ENCODE assay signal across 20 cellular contexts in the genomic region with DNA sequence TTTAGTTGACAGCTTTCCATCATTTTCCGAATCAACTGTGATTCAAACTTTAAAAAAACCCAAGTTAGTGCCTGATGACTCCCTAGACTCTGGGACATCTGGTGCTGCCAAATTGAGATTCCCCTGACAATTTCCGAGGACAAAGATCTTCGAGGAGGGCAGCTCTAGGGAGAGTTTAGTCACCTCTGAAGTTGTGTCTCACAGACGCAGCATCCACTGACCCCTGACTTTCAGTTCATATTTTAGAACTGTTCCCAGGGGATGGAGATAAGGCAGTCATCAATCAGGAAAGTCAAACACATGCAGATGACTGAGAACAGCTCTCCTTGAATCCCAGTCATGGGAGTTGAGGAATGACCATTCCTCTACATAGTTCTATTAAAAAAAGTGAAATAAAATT.
DNase-seq lines count a peak whose midpoint lies in the region; ATAC-seq, FAIRE-seq and TF ChIP-seq lines count a peak whose summit lies in the region.
"Had no signal": no experiment of that assay in that cellular context is flagged by ENCODE, and none has a peak within 500 bp of the region (broad histone marks: within the 10 kb centered on the region; RNA-seq: fewer than 3 reads in every experiment).

No MANE protein-coding gene starts in this region.

- H3K4ac ChIP-seq in H1 (replicated peaks; ENCODE audit: insufficient read length, low read depth, low read length) (no peak overlapping the region), mesenchymal stem cell (ENCODE audit: low read depth in 1 of 2, low read length in 2 of 2) (no peak overlapping the region)

- H3K9ac ChIP-seq in H1 (replicated peaks in 1 of 4; ENCODE audit: extremely low read depth in 1 of 4, low read depth in 3 of 4, low read length in 3 of 4) (no peak overlapping the region), mesenchymal stem cell (ENCODE audit: low read length) (no peak overlapping the region)

- H4K91ac ChIP-seq in H1 (replicated peaks; ENCODE audit: insufficient read length, low read length) (no peak overlapping the region), mesenchymal stem cell (ENCODE audit: low read length) (no peak overlapping the region)

- H3K79me1 ChIP-seq in H1 (ENCODE audit: low read depth, low read length) (no peaks in the 10 kb centered on the region), mesenchymal stem cell (replicated peaks; ENCODE audit: low read length, poor library complexity, severe bottlenecking) (no peaks in the 10 kb centered on the region)

- H2AFZ ChIP-seq in ACC112 (ENCODE audit: low read length, unreplicated experiment), result peak overlapping the region; percentile 56
- peak overlapping the region; percentile 20; the same call in 1 of the 2 replicates for H2AFZ ChIP-seq in GM23338
- H2AFZ ChIP-seq in H1 (ENCODE audit: low read length), result 0 out of 2 replicates have a peak overlapping the region, but pooled peaks have one; percentile 28
- H2AFZ ChIP-seq in mesenchymal stem cell (ENCODE audit: low read depth, low read length), result no peak overlapping the region
- no peak overlapping the region for H2AFZ ChIP-seq in OCI-LY7 (ENCODE audit: low read length)

- no peak overlapping the region for H3K4me3 Mint-ChIP-seq in GM23338
- H3K4me3 Mint-ChIP-seq: B cell; CD14-positive monocyte; CD8-positive, alpha-beta T cell had no signal

- H3K27ac ChIP-seq in ACC112 (ENCODE audit: low read depth, low read length), result peak overlapping the region; percentile 50; the same call in 1 of the 2 replicates
- no peak overlapping the region for H3K27ac ChIP-seq in GM23338 (ENCODE audit: low read depth)
- H3K27ac ChIP-seq in H1 (ENCODE audit: low read depth, low read length), result no peak overlapping the region
- no peak overlapping the region for H3K27ac ChIP-seq in mesenchymal stem cell (ENCODE audit: low read length, poor library complexity, severe bottlenecking)
- H3K27ac ChIP-seq in OCI-LY7 (ENCODE audit: low read depth, low read length, poor library complexity, severe bottlenecking), result no peak overlapping the region

- H3F3A ChIP-seq in GM23338 (replicated peaks; ENCODE audit: low read depth), result no peaks in the 10 kb centered on the region

- no peaks in the 10 kb centered on the region for H3K4me1 Mint-ChIP-seq in GM23338
- H3K4me1 Mint-ChIP-seq: B cell, CD14-positive monocyte had no signal

- H2BK5ac ChIP-seq in H1 (ENCODE audit: low read depth, low read length), result no peak overlapping the region
- H2BK5ac ChIP-seq in mesenchymal stem cell (ENCODE audit: low read depth, low read length, poor library complexity, severe bottlenecking), result no peak overlapping the region

- no TSS peak for BruUV-seq in OCI-LY7 (replicated peaks; lab: Mats Ljungman, UMichigan)

- CTCF ChIA-PET in H1 (lab: Charles Lee; ENCODE audit: partially characterized antibody) (interaction anchor here (0.7 to 2.6 kb wide), 12 partner anchors 8 to 1010 kb away, joined by 3 to 11 read pairs (median 4); no protein-coding TSS in a partner anchor), OCI-LY7 (lab: Charles Lee; ENCODE audit: unreplicated experiment) (no interaction called here)

- no peak for TF ChIP-seq POLR2A in H1 (IDR thresholded peaks at IDR 0.05; ENCODE audit: control extremely low read depth in 1 of 2, low read depth in 2 of 2, low read length in 2 of 2)

- TF ChIP-seq CTCF in GM23338 (conservative IDR thresholded peaks at IDR 0.05; ENCODE audit: low read depth in 2 of 2) (no peak), H1 (IDR thresholded peaks at IDR 0.05; ENCODE audit: control extremely low read depth in 1 of 3, insufficient read depth in 1 of 3, low read depth in 1 of 3, low read length in 3 of 3) (no peak), OCI-LY7 (conservative IDR thresholded peaks at IDR 0.05; ENCODE audit: low read length) (no peak)

- no peak overlapping the region for H2BK15ac ChIP-seq in H1 (ENCODE audit: low read length)
- H2BK15ac ChIP-seq in mesenchymal stem cell (ENCODE audit: low read depth, poor library complexity, severe bottlenecking), result no peak overlapping the region

- TF ChIP-seq EP300 in H1 (IDR thresholded peaks at IDR 0.05; ENCODE audit: borderline replicate concordance in 1 of 2, low read depth in 2 of 2, low read length in 2 of 2), result no peak

- H3K9me2 ChIP-seq in GM23338 (ENCODE audit: insufficient read depth), result no peaks in the 10 kb centered on the region
- H3K9me2 ChIP-seq in OCI-LY7 (ENCODE audit: insufficient read depth, low read length), result no peaks in the 10 kb centered on the region

- H2BK20ac ChIP-seq in H1 (ENCODE audit: low read length), result no peak overlapping the region

- H3K4me2 ChIP-seq in GM23338 (no peak overlapping the region), H1 (ENCODE audit: insufficient read depth in 1 of 2, low read depth in 2 of 2, low read length in 2 of 2) (no peak overlapping the region), mesenchymal stem cell (ENCODE audit: low read length, poor library complexity, severe bottlenecking) (peak overlapping the region; percentile 39), OCI-LY7 (ENCODE audit: low read length) (no peak overlapping the region)

- H4K8ac ChIP-seq in H1 (ENCODE audit: extremely low read depth, insufficient read depth, low read length) (no peak overlapping the region), mesenchymal stem cell (ENCODE audit: low read length) (no peak overlapping the region)

- TF ChIP-seq RAD21 in H1 (IDR thresholded peaks at IDR 0.05 in 1 of 2, conservative IDR thresholded peaks at IDR 0.05 in 1 of 2; ENCODE audit: low read depth in 2 of 2, low read length in 2 of 2), result no peak

- H4K20me1 ChIP-seq in GM23338 (replicated peaks; ENCODE audit: insufficient read depth), result no peaks in the 10 kb centered on the region
- H4K20me1 ChIP-seq in H1 (replicated peaks in 1 of 2; ENCODE audit: control insufficient read depth in 1 of 2, insufficient read depth in 2 of 2, low read length in 2 of 2), result no peaks in the 10 kb centered on the region
- H4K20me1 ChIP-seq in OCI-LY7 (ENCODE audit: insufficient read depth, low read length), result no peaks in the 10 kb centered on the region

- H3K9me3 Mint-ChIP-seq in GM23338, result no peaks in the 10 kb centered on the region

- no peak overlapping the region for H4K5ac ChIP-seq in H1 (ENCODE audit: insufficient read length, low read depth, low read length)

- H3K4me1 ChIP-seq in ACC112 (ENCODE audit: control insufficient read depth, insufficient read depth, low read length, unreplicated experiment) (peaks cover 35% of the 10 kb centered on the region), GM23338 (ENCODE audit: insufficient read depth) (no peaks in the 10 kb centered on the region), H1 (replicated peaks in 1 of 4; ENCODE audit: control insufficient read depth in 3 of 4, insufficient read depth in 4 of 4, low read length in 3 of 4) (no peaks in the 10 kb centered on the region), mesenchymal stem cell (ENCODE audit: control insufficient read depth, insufficient read depth, low read depth, low read length) (peaks cover 5% of the 10 kb centered on the region), OCI-LY7 (ENCODE audit: insufficient read depth, low read length, poor library complexity, severe bottlenecking) (no peaks in the 10 kb centered on the region)

- H2BK12ac ChIP-seq in H1 (ENCODE audit: low read depth, low read length) (no peak overlapping the region), mesenchymal stem cell (ENCODE audit: low read length in 2 of 2) (no peak overlapping the region)

- H3K36me3 Mint-ChIP-seq in GM23338 (ENCODE audit: low read depth), result no peaks in the 10 kb centered on the region
- H3K36me3 Mint-ChIP-seq: CD14-positive monocyte; CD8-positive, alpha-beta T cell had no signal

- DNase-seq in GM23338 (ENCODE audit: low spot score) (no peak), H1 (ENCODE audit: low read depth in 1 of 2, low spot score in 2 of 2) (no peak), mesenchymal stem cell (peak; percentile 37), OCI-LY7 (ENCODE audit: low spot score) (no peak), midbrain (lab: John Stamatoyannopoulos, UW) (no peak), GF-D8 (lab: John Stamatoyannopoulos, UW) (no peak)
- DNase-seq: 8988T; ACHN; CD8-positive, alpha-beta T cell; COR-L47; DMS153; DMS79 treated with DMSO at 0.1 percent for 48 hours; GDM1; H7 had no signal

- no peak for FAIRE-seq in H1 (lab: Jason Lieb, UNC)
- FAIRE-seq: D721Med, GM19239 had no signal

- H2AK5ac ChIP-seq in H1 (ENCODE audit: low read depth, low read length), result no peak overlapping the region
- no peak overlapping the region for H2AK5ac ChIP-seq in mesenchymal stem cell (ENCODE audit: low read length, severe bottlenecking)

- ATAC-seq in GM23338 (no peak), GM19463 (IDR thresholded peaks at IDR 0.05; ENCODE audit: unreplicated experiment) (no peak)
- ATAC-seq: CD8-positive, alpha-beta T cell had no signal

- H2BK120ac ChIP-seq in H1 (replicated peaks; ENCODE audit: low read depth, low read length), result no peak overlapping the region
- H2BK120ac ChIP-seq in mesenchymal stem cell (ENCODE audit: low read depth, low read length), result no peak overlapping the region

- H3K9me3 ChIP-seq in H1 (ENCODE audit: insufficient read depth in 2 of 2, low read depth in 1 of 2, low read length in 1 of 2) (no peaks in the 10 kb centered on the region), mesenchymal stem cell (ENCODE audit: control insufficient read depth, low read length) (no peaks in the 10 kb centered on the region), OCI-LY7 (ENCODE audit: low read length) (no peaks in the 10 kb centered on the region)

- H3K4me3 ChIP-seq in ACC112 (ENCODE audit: low read depth, low read length) (no peak overlapping the region), GM23338 (no peak overlapping the region), H1 (ENCODE audit: extremely low read depth in 1 of 4, insufficient read depth in 2 of 4, low read depth in 3 of 4, low read length in 4 of 4) (no peak overlapping the region), mesenchymal stem cell (ENCODE audit: insufficient read depth in 1 of 2, low read depth in 1 of 2, low read length in 2 of 2) (no peak overlapping the region), OCI-LY7 (ENCODE audit: low read depth, low read length, poor library complexity, severe bottlenecking) (no peak overlapping the region)

- H3K27me3 ChIP-seq in ACC112 (ENCODE audit: insufficient read depth, low read length), result no peaks in the 10 kb centered on the region
- no peaks in the 10 kb centered on the region for H3K27me3 ChIP-seq in GM23338 (ENCODE audit: insufficient read depth)
- no peaks in the 10 kb centered on the region for H3K27me3 ChIP-seq in H1 (replicated peaks in 1 of 4; ENCODE audit: control insufficient read depth in 3 of 4, extremely low read depth in 1 of 4, insufficient read depth in 3 of 4, low read length in 3 of 4)
- no peaks in the 10 kb centered on the region for H3K27me3 ChIP-seq in mesenchymal stem cell (ENCODE audit: control insufficient read depth in 1 of 2, insufficient read depth in 1 of 2, low read length in 2 of 2)

- no peak overlapping the region for H3K18ac ChIP-seq in H1 (ENCODE audit: extremely low read depth, low read length)
- H3K18ac ChIP-seq in mesenchymal stem cell (ENCODE audit: low read depth in 1 of 2, low read length in 2 of 2), result no peak overlapping the region

- H3K36me3 ChIP-seq in ACC112 (ENCODE audit: insufficient read depth, low read length) (no peaks in the 10 kb centered on the region), GM23338 (ENCODE audit: insufficient read depth) (no peaks in the 10 kb centered on the region), H1 (ENCODE audit: control insufficient read depth in 2 of 4, insufficient read depth in 4 of 4, low read length in 3 of 4) (no peaks in the 10 kb centered on the region; a peak in 1 of 8 replicates), mesenchymal stem cell (ENCODE audit: control insufficient read depth in 1 of 2, insufficient read depth in 2 of 2, low read depth in 1 of 2, low read length in 2 of 2) (no peaks in the 10 kb centered on the region), OCI-LY7 (ENCODE audit: insufficient read depth, low read length) (no peaks in the 10 kb centered on the region)

- H3K79me2 ChIP-seq in ACC112 (ENCODE audit: control insufficient read depth, insufficient read depth, low read length, unreplicated experiment) (no peaks in the 10 kb centered on the region), GM23338 (replicated peaks; ENCODE audit: insufficient read depth) (no peaks in the 10 kb centered on the region), H1 (ENCODE audit: control insufficient read depth in 1 of 2, insufficient read depth in 2 of 2, low read length in 2 of 2) (no peaks in the 10 kb centered on the region), OCI-LY7 (ENCODE audit: insufficient read depth, low read depth, low read length) (no peaks in the 10 kb centered on the region)

- peaks cover 2% of the 10 kb centered on the region for H3K27me3 Mint-ChIP-seq in GM23338 (ENCODE audit: insufficient read depth, low read depth, poor library complexity)
- H3K27me3 Mint-ChIP-seq: B cell had no signal

- POLR2A ChIA-PET in H1 (lab: Charles Lee; ENCODE audit: partially characterized antibody) (no interaction called here), OCI-LY7 (lab: Charles Lee) (interaction anchor here (1.3 kb wide), 1 partner anchor 16 kb away, joined by 3 read pairs; no protein-coding TSS in a partner anchor)

- H3K14ac ChIP-seq in H1 (ENCODE audit: insufficient read length) (no peak overlapping the region), mesenchymal stem cell (ENCODE audit: low read length in 2 of 2) (no peak overlapping the region)

- no peak overlapping the region for H3K56ac ChIP-seq in H1 (replicated peaks; ENCODE audit: insufficient read length, low read depth, low read length)

- 91% methylated on average over 4 of the region's 4 CpGs; no CpG with 5 or more reads in 1 of the 2 experiments for WGBS in H1 (ENCODE audit: extremely low coverage in 1 of 2, insufficient coverage in 1 of 2, insufficient read length in 1 of 2, insufficient replicate concordance in 2 of 2, low coverage in 1 of 2, low lambda C conversion rate in 2 of 2, missing lambda C conversion rate in 1 of 2), 2 experiments
- WGBS in mesenchymal stem cell, result 30% methylated on average over 3 of the region's 4 CpGs

- H3K27ac Mint-ChIP-seq in GM23338, result no peak overlapping the region
- H3K27ac Mint-ChIP-seq: B cell; CD8-positive, alpha-beta T cell had no signal

- intact Hi-C loops in OCI-LY7 (cut with micrococcal nuclease; ENCODE audit: unreplicated experiment), result no loop called here

- H3K23ac ChIP-seq in H1 (ENCODE audit: insufficient read length) (no peak overlapping the region), mesenchymal stem cell (ENCODE audit: low read length in 2 of 2) (no peak overlapping the region)

- H3K23me2 ChIP-seq in H1 (ENCODE audit: low read depth, low read length), result no peaks in the 10 kb centered on the region

Comparison
In these comparisons a context has a peak if more than half of its experiments do, and no peak if none do; other contexts are left out.
1. H2AFZ ChIP-seq: peak in ACC112 (single experiment), GM23338 (single experiment) and H1 (single experiment); none in mesenchymal stem cell (single experiment) and OCI-LY7 (single experiment).